27 cellular contexts compared by ENCODE assay signal in genomic region chr15:67590191-67590590, GRCh38. TPM values are rescaled to one million over a fixed set of nuclear protein-coding genes. Genes with fewer than 3 reads are reported as not detected.
DNase-seq lines count a peak whose midpoint lies in the region; ATAC-seq, FAIRE-seq and TF ChIP-seq lines count a peak whose summit lies in the region.
"Had no signal": no experiment of that assay in that cellular context is flagged by ENCODE, and none has a peak within 500 bp of the region (broad histone marks: within the 10 kb centered on the region; RNA-seq: fewer than 3 reads in every experiment).

No MANE protein-coding gene starts in this region.

- no peak for DNase-seq in K562 (ENCODE audit: extremely low read depth in 1 of 4, low spot score in 3 of 4)
- no peak for DNase-seq in stimulated activated naive B cell treated with anti-CD40 and anti-IgM and Interleukin-4, amounts not matched to agents 10 μg/mL and 1 μg/mL and 100 μg/mL, for 72 hours
- no peak for DNase-seq in NCI-H226
- no peak for DNase-seq in endodermal cell
- DNase-seq: 8988T; ACHN; BE2C; C1 segment of cervical spinal cord; CD4-positive, alpha-beta memory T cell; CD4-positive, CD25-positive, alpha-beta regulatory T cell; CD8-positive, alpha-beta memory T cell; COR-L47; DMS 273 treated with DMSO at 0.1 percent for 48 hours; DMS153; DMS53; DMS79; DND-41; EL; GDM1 had no signal

- H4K20me1 ChIP-seq in K562 (replicated peaks; ENCODE audit: control insufficient read depth, insufficient read depth, low read length): no peaks in the 10 kb centered on the region
- H4K20me1 ChIP-seq: BLaER1 had no signal

- CTCF ChIA-PET in HEK293 (lab: Yijun Ruan, JAX): interaction anchor here (1.4 kb wide), 1 partner anchor 10 kb away, joined by 3 read pairs; no protein-coding TSS in a partner anchor
- CTCF ChIA-PET in K562 (lab: Yijun Ruan, JAX; ENCODE audit: low intra/inter-chr PET ratio): no interaction called here

- peaks cover 9% of the 10 kb centered on the region for H3K4me1 ChIP-seq in HEK293 (ENCODE audit: control insufficient read depth, insufficient read depth, low read length)
- no peaks in the 10 kb centered on the region for H3K4me1 ChIP-seq in K562 (replicated peaks in 1 of 2; ENCODE audit: control insufficient read depth in 2 of 2, insufficient read depth in 2 of 2, low read length in 2 of 2)
- H3K4me1 ChIP-seq in endodermal cell (ENCODE audit: control insufficient read depth, insufficient read depth, low read length): no peaks in the 10 kb centered on the region
- H3K4me1 ChIP-seq: BE2C, BLaER1 had no signal

- no peak overlapping the region for H3K4me2 ChIP-seq in K562 (ENCODE audit: insufficient read depth, low read length)
- H3K4me2 ChIP-seq: BLaER1 had no signal

- no peak for FAIRE-seq in K562 (lab: Jason Lieb, UNC)
- FAIRE-seq: A204.1, GM12878, GM12892, GM18507, GM19239 had no signal

- WGBS in K562 (ENCODE audit: insufficient coverage, low coverage, missing lambda C conversion rate): 75% methylated on average over 3 of the region's 3 CpGs
- 93 to 95% methylated on average over 3 of the region's 3 CpGs for WGBS in endodermal cell (ENCODE audit: insufficient coverage in 1 of 2, insufficient read length in 1 of 2), 2 experiments

- no peak for TF ChIP-seq CTCF in HEK293 (tag by site-specific recombination; IDR thresholded peaks at IDR 0.05)
- TF ChIP-seq CTCF in K562 (IDR thresholded peaks at IDR 0.05 in 2 of 3, conservative IDR thresholded peaks at IDR 0.05 in 1 of 3; ENCODE audit: insufficient read depth in 2 of 3, low read depth in 1 of 3, low read length in 3 of 3): no peak
- no peak for TF ChIP-seq CTCF in endodermal cell (conservative IDR thresholded peaks at IDR 0.05)

- no TSS peak for BruUV-seq in K562 (replicated peaks; lab: Mats Ljungman, UMichigan)

- H3K27ac ChIP-seq in HEK293 (ENCODE audit: extremely low read depth, low read depth, low read length) (no peak overlapping the region), K562 (ENCODE audit: extremely low read depth, low read depth, low read length) (no peak overlapping the region), endodermal cell (ENCODE audit: low read depth, low read length) (no peak overlapping the region)
- H3K27ac ChIP-seq: BLaER1 had no signal

- no peaks in the 10 kb centered on the region for H3K27me3 ChIP-seq in K562 (ENCODE audit: control insufficient read depth in 2 of 2, insufficient read depth in 2 of 2, low read length in 2 of 2)
- H3K27me3 ChIP-seq in endodermal cell (ENCODE audit: control insufficient read depth, insufficient read depth, low read length, poor library complexity, severe bottlenecking): no peaks in the 10 kb centered on the region
- H3K27me3 ChIP-seq: BE2C, BLaER1 had no signal

- H3K9me3 ChIP-seq in HEK293 (ENCODE audit: control insufficient read depth, insufficient read depth, low read depth, low read length): no peaks in the 10 kb centered on the region
- no peaks in the 10 kb centered on the region for H3K9me3 ChIP-seq in K562 (replicated peaks; ENCODE audit: control insufficient read depth, insufficient read depth, low read depth, low read length)
- H3K9me3 ChIP-seq in endodermal cell (ENCODE audit: control insufficient read depth, low read length): no peaks in the 10 kb centered on the region
- H3K9me3 ChIP-seq: BE2C, BLaER1 had no signal

- H3K9me1 ChIP-seq in K562 (ENCODE audit: control insufficient read depth, insufficient read depth, low read length): no peaks in the 10 kb centered on the region

- POLR2A ChIA-PET in HEK293 (lab: Yijun Ruan, JAX) (no interaction called here), K562 (lab: Yijun Ruan, JAX) (no interaction called here)

- no peak overlapping the region for H2AFZ ChIP-seq in K562 (ENCODE audit: low read depth, low read length)

- intact Hi-C loops in K562 (cut with micrococcal nuclease): no loop called here

- H3K9me3 Mint-ChIP-seq in stimulated activated naive B cell treated with anti-CD40 and anti-IgM and Interleukin-4, amounts not matched to agents 10 μg/mL and 1 μg/mL and 100 μg/mL, for 72 hours: no peaks in the 10 kb centered on the region
- H3K9me3 Mint-ChIP-seq in endodermal cell: no peaks in the 10 kb centered on the region
- H3K9me3 Mint-ChIP-seq: CD14-positive monocyte; CD4-positive, alpha-beta memory T cell; CD4-positive, CD25-positive, alpha-beta regulatory T cell; CD8-positive, alpha-beta memory T cell had no signal

- no peak for ATAC-seq in K562
- no peak for ATAC-seq in stimulated activated naive B cell treated with anti-CD40 and anti-IgM and Interleukin-4, amounts not matched to agents 10 μg/mL and 1 μg/mL and 100 μg/mL, for 72 hours (replicated peaks)
- ATAC-seq: GM12878 had no signal

- H3K9ac ChIP-seq in K562 (ENCODE audit: insufficient read depth in 1 of 2, low read depth in 2 of 2, low read length in 2 of 2) (no peak overlapping the region), endodermal cell (ENCODE audit: extremely low read depth, low read length, poor library complexity, severe bottlenecking) (no peak overlapping the region)
- H3K9ac ChIP-seq: BLaER1 had no signal

- in situ Hi-C loops in K562 (cut with MboI): no loop called here

- no peak overlapping the region for H3K4me3 ChIP-seq in HEK293 (ENCODE audit: low read depth, low read length)
- no peak overlapping the region for H3K4me3 ChIP-seq in K562
- no peak overlapping the region for H3K4me3 ChIP-seq in endodermal cell (ENCODE audit: low read length)
- H3K4me3 ChIP-seq: BLaER1, GM12878 had no signal

- H3K27ac Mint-ChIP-seq in stimulated activated naive B cell treated with anti-CD40 and anti-IgM and Interleukin-4, amounts not matched to agents 10 μg/mL and 1 μg/mL and 100 μg/mL, for 72 hours: peak overlapping the region; percentile 80
- H3K27ac Mint-ChIP-seq in endodermal cell: no peak overlapping the region
- H3K27ac Mint-ChIP-seq: CD14-positive monocyte; CD4-positive, alpha-beta memory T cell; CD4-positive, CD25-positive, alpha-beta regulatory T cell; CD8-positive, alpha-beta memory T cell had no signal

- H3K36me3 Mint-ChIP-seq in stimulated activated naive B cell treated with anti-CD40 and anti-IgM and Interleukin-4, amounts not matched to agents 10 μg/mL and 1 μg/mL and 100 μg/mL, for 72 hours: peaks cover 24 to 36% of the 10 kb centered on the region in 2 donors
- H3K36me3 Mint-ChIP-seq in endodermal cell (ENCODE audit: low read depth): peaks cover 8% of the 10 kb centered on the region

- no peaks in the 10 kb centered on the region for H3K27me3 Mint-ChIP-seq in stimulated activated naive B cell treated with anti-CD40 and anti-IgM and Interleukin-4, amounts not matched to agents 10 μg/mL and 1 μg/mL and 100 μg/mL, for 72 hours
- H3K27me3 Mint-ChIP-seq in endodermal cell (ENCODE audit: insufficient read depth): no peaks in the 10 kb centered on the region
- H3K27me3 Mint-ChIP-seq: CD4-positive, alpha-beta memory T cell; CD4-positive, CD25-positive, alpha-beta regulatory T cell; CD8-positive, alpha-beta memory T cell had no signal

- TF ChIP-seq EP300 in K562 (IDR thresholded peaks at IDR 0.05; ENCODE audit: low read length): no peak

- H3K79me2 ChIP-seq in K562 (ENCODE audit: control insufficient read depth, insufficient read depth, low read length): no peaks in the 10 kb centered on the region

- no peak overlapping the region for H3K4me3 Mint-ChIP-seq in stimulated activated naive B cell treated with anti-CD40 and anti-IgM and Interleukin-4, amounts not matched to agents 10 μg/mL and 1 μg/mL and 100 μg/mL, for 72 hours
- H3K4me3 Mint-ChIP-seq in endodermal cell: no peak overlapping the region
- H3K4me3 Mint-ChIP-seq: CD14-positive monocyte; CD4-positive, alpha-beta memory T cell had no signal

- peaks cover 0 to 1% of the 10 kb centered on the region in 2 donors for H3K4me1 Mint-ChIP-seq in stimulated activated naive B cell treated with anti-CD40 and anti-IgM and Interleukin-4, amounts not matched to agents 10 μg/mL and 1 μg/mL and 100 μg/mL, for 72 hours
- H3K4me1 Mint-ChIP-seq in endodermal cell: no peaks in the 10 kb centered on the region
- H3K4me1 Mint-ChIP-seq: CD14-positive monocyte; CD8-positive, alpha-beta memory T cell had no signal

- no peak for TF ChIP-seq RAD21 in K562 (CRISPR knock-in tag; conservative IDR thresholded peaks at IDR 0.05 in 1 of 2, IDR thresholded peaks at IDR 0.05 in 1 of 2)

- TF ChIP-seq POLR2A in K562 (conservative IDR thresholded peaks at IDR 0.05): no peak

- H3K36me3 ChIP-seq in HEK293 (ENCODE audit: control insufficient read depth in 2 of 2, insufficient read depth in 1 of 2, low read length in 2 of 2): peaks cover 5 to 19% of the 10 kb centered on the region in 2 experiments; a peak in 2 of 3 replicates
- H3K36me3 ChIP-seq in K562 (ENCODE audit: control insufficient read depth, insufficient read depth, low read length): peaks cover 18% of the 10 kb centered on the region; the same call in 2 of the 3 replicates
- peaks cover 8% of the 10 kb centered on the region for H3K36me3 ChIP-seq in endodermal cell (ENCODE audit: control insufficient read depth, insufficient read depth, low read length)
- H3K36me3 ChIP-seq: BE2C had no signal

TF ChIP-seq in HEK293, 187 proteins besides CTCF, POLR2A, EP300 and RAD21 (continues in another document):
- TF ChIP-seq ZNF324 (tag by site-specific recombination; IDR thresholded peaks at IDR 0.05): no peak

TF ChIP-seq in K562, 482 proteins besides CTCF, POLR2A, EP300 and RAD21:
- TF ChIP-seq ZNF699 (CRISPR knock-in tag; IDR thresholded peaks at IDR 0.05; ENCODE audit: insufficient replicate concordance): no peak
- peak; percentile 81 for TF ChIP-seq PCBP2 (IDR thresholded peaks at IDR 0.05; ENCODE audit: low read depth, low read length, poor library complexity, severe bottlenecking)

RNA-seq across cellular contexts. Expression of gene MAP2K5, which starts 47.7 kb away (rescaled TPM):
- 36.3 and 45.3 TPM in 2 replicates for total RNA-seq in K562 (2011; cell fraction: chromatin; rRNA removed; ENCODE audit: low replicate concordance)
- total RNA-seq in K562 (2011; cell fraction: nucleolus; rRNA removed): 14.8 and 15.3 TPM in 2 replicates
- total RNA-seq in K562 (2011; cell fraction: nucleoplasm; rRNA removed): 30.1 and 40.2 TPM in 2 replicates
- total RNA-seq in K562 (2014; rRNA removed) (7.3 and 7.4 TPM in 2 replicates), K562 (2014; rRNA removed; fragmentation: Illumina TruSeq; extraction: Trizol) (6.7 and 8.3 TPM in 2 replicates), K562 (2015; rRNA removed; fragmentation: Illumina TruSeq; extraction: Trizol) (7.5 and 8.3 TPM in 2 replicates), K562 (2021) (16.5 and 17.6 TPM in 2 replicates), endodermal cell (10 to 100 TPM; 17.1 to 26.7 TPM)
- polyA plus RNA-seq in K562 (2011; rRNA removed) (3.9 and 5.0 TPM in 2 replicates), K562 (2014; fragmentation: Illumina TruSeq; extraction: Trizol) (13.9 and 14.3 TPM in 2 replicates), K562 (2014; fragmentation: Nextera tagmentation; extraction: Ambion mirVana) (1 to 10 TPM in 1 of 2 experiments, under 1 TPM in 1; 0.41 to 1.6 TPM), K562 (2014; rRNA removed) (5.3 and 8.0 TPM in 2 replicates)
- 2.7 and 3.3 TPM in 2 replicates for polyA plus RNA-seq in K562 (2011; cell fraction: cytosol; rRNA removed)
- polyA plus RNA-seq in K562 (2011; cell fraction: nucleus; rRNA removed): 14.3 and 14.7 TPM in 2 replicates
- polyA plus RNA-seq in K562 (2012): 15.5 and 32.5 TPM in 2 replicates
- 8.8 and 10.8 TPM in 2 replicates for polyA minus RNA-seq in K562 (2011; rRNA and poly(A)+ RNA removed)
- 12.1 and 12.4 TPM in 2 replicates for polyA minus RNA-seq in K562 (2011; cell fraction: cytosol; rRNA and poly(A)+ RNA removed)
- polyA minus RNA-seq in K562 (2011; cell fraction: nucleus; rRNA and poly(A)+ RNA removed): 17.4 and 22.1 TPM in 2 replicates
- 29.9 TPM for polyA plus RNA-seq in endodermal cell (2013, experiment 1 of 2)
- polyA plus RNA-seq in endodermal cell (2013, experiment 2 of 2): 24.2 TPM
